15 cellular contexts compared by ENCODE assay signal in the genomic region with DNA sequence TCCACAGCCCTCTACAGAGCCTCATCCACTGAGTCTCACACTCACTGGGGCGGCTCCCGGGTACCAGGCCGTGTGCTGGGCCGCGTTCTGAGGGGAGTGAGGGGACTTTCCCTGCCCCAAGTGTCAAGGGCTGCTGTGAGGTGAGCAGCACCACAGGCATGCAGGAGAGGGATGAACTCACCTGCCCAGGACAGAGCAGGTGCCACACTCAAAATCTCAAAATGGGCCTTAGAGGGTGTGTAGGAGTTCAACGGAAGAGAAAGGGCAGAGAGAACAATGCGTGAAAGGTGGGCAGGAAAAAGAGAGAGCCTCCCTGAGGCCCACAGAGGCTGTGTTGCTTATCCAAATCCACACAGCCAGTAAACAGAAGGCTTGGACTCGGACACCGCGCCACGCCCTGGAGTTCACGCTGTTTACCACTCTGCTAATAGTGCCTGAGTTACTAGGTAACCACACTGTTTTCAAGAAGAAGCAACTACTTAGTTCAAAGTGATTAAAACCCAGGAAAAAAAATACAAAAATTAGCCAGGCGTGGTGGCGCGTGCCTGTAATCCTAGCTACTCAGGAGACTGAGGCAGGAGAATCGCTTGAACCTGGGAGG. TPM values are rescaled to one million over a fixed set of nuclear protein-coding genes. Genes with fewer than 3 reads are reported as not detected.
DNase-seq lines count a peak whose midpoint lies in the region; FAIRE-seq and TF ChIP-seq lines count a peak whose summit lies in the region.
"Had no signal": no experiment of that assay in that cellular context is flagged by ENCODE, and none has a peak within 500 bp of the region (broad histone marks: within the 10 kb centered on the region; RNA-seq: fewer than 3 reads in every experiment).

No MANE protein-coding gene starts in this region.

- H3K4me3 Mint-ChIP-seq in CD14-positive monocyte (no peak overlapping the region), neural crest cell (no peak overlapping the region)
- H3K4me3 Mint-ChIP-seq: CD4-positive, alpha-beta T cell had no signal

- H3K4me1 Mint-ChIP-seq in CD14-positive monocyte, result peaks cover under 1% of the 10 kb centered on the region
- no peaks in the 10 kb centered on the region for H3K4me1 Mint-ChIP-seq in neural crest cell

- H3K4me3 ChIP-seq in hepatocyte (no peak overlapping the region), small intestine (ENCODE audit: low read depth in 1 of 2, low read length in 2 of 2) (no peak overlapping the region)
- H3K4me3 ChIP-seq: BLaER1 treated with 17β-estradiol and CSF1 and Interleukin-3, amounts not matched to agents 10 nM and 100 nM had no signal

- peak; percentile 11 for DNase-seq in CD14-positive monocyte (ENCODE audit: low spot score)
- DNase-seq in hepatocyte (ENCODE audit: low spot score), result peak; percentile 27
- DNase-seq in neural crest cell (ENCODE audit: low read depth, low spot score), result no peak
- peak; percentile 10 for DNase-seq in small intestine
- DNase-seq in HUDEP-2 (lab: John Stamatoyannopoulos, UW; ENCODE audit: unreplicated experiment in 76 of 76), result no peak
- no peak for DNase-seq in midbrain (lab: John Stamatoyannopoulos, UW)
- no peak for DNase-seq in stimulated activated CD4-positive, alpha-beta T cell treated with anti-CD3 and anti-CD28 coated beads, Interleukin-15, amount 100 ng/mL, for 24 hours
- DNase-seq: ACHN; Calu3; CD4-positive, alpha-beta T cell; DMS 273 treated with DMSO at 0.1 percent for 48 hours; HCEC 1CT had no signal

- no peak for TF ChIP-seq CTCF in CD14-positive monocyte (IDR thresholded peaks at IDR 0.05)
- TF ChIP-seq CTCF in hepatocyte (IDR thresholded peaks at IDR 0.05; ENCODE audit: poor library complexity), result no peak
- TF ChIP-seq CTCF in neural crest cell (conservative IDR thresholded peaks at IDR 0.05), result no peak

- H3K79me2 ChIP-seq in hepatocyte, result no peaks in the 10 kb centered on the region

- H3K27me3 Mint-ChIP-seq in CD14-positive monocyte (ENCODE audit: low read depth in 3 of 3) (peaks cover 0 to 5% (median 3%) of the 10 kb centered on the region in 3 donors), neural crest cell (ENCODE audit: low read depth) (no peaks in the 10 kb centered on the region)

- H3K4me1 ChIP-seq in hepatocyte (ENCODE audit: insufficient read depth) (no peaks in the 10 kb centered on the region), small intestine (ENCODE audit: control insufficient read depth in 2 of 2, insufficient read depth in 1 of 2, low read depth in 1 of 2, low read length in 1 of 2) (no peaks in the 10 kb centered on the region)

- H3K9me2 ChIP-seq in hepatocyte (replicated peaks; ENCODE audit: insufficient read depth), result no peaks in the 10 kb centered on the region

- FAIRE-seq in small intestine (lab: Jason Lieb, UNC), result no peak

- H3K27ac ChIP-seq in hepatocyte, result no peak overlapping the region
- no peak overlapping the region for H3K27ac ChIP-seq in small intestine (ENCODE audit: low read depth in 1 of 2, low read length in 1 of 2)
- H3K27ac ChIP-seq: BLaER1 treated with 17β-estradiol and CSF1 and Interleukin-3, amounts not matched to agents 10 nM and 100 nM had no signal

- H3K27me3 ChIP-seq in hepatocyte (no peaks in the 10 kb centered on the region), small intestine (ENCODE audit: control insufficient read depth in 2 of 2, insufficient read depth in 2 of 2, low read length in 2 of 2) (no peaks in the 10 kb centered on the region)
- H3K27me3 ChIP-seq: BLaER1 treated with 17β-estradiol and CSF1 and Interleukin-3, amounts not matched to agents 10 nM and 100 nM had no signal

- H3K9me3 Mint-ChIP-seq in CD14-positive monocyte, result peaks cover 0 to 3% (median 0%) of the 10 kb centered on the region in 7 donors
- H3K9me3 Mint-ChIP-seq in neural crest cell, result peaks cover 5% of the 10 kb centered on the region
- H3K9me3 Mint-ChIP-seq: CD4-positive, alpha-beta T cell had no signal

- H3K9me3 ChIP-seq in hepatocyte (ENCODE audit: low read depth) (no peaks in the 10 kb centered on the region), small intestine (ENCODE audit: control insufficient read depth, low read depth) (no peaks in the 10 kb centered on the region)
- H3K9me3 ChIP-seq: BLaER1 treated with 17β-estradiol and CSF1 and Interleukin-3, amounts not matched to agents 10 nM and 100 nM had no signal

- no peaks in the 10 kb centered on the region for H4K20me1 ChIP-seq in hepatocyte (ENCODE audit: insufficient read depth, poor library complexity, severe bottlenecking)
- H4K20me1 ChIP-seq: BLaER1 treated with 17β-estradiol and CSF1 and Interleukin-3, amounts not matched to agents 10 nM and 100 nM had no signal

- H3K36me3 ChIP-seq in hepatocyte (replicated peaks; ENCODE audit: insufficient read depth, low read depth) (no peaks in the 10 kb centered on the region), small intestine (ENCODE audit: control insufficient read depth in 2 of 2, insufficient read depth in 2 of 2, low read length in 2 of 2) (no peaks in the 10 kb centered on the region)
- H3K36me3 ChIP-seq: BLaER1 treated with 17β-estradiol and CSF1 and Interleukin-3, amounts not matched to agents 10 nM and 100 nM had no signal

- intact Hi-C loops in CD14-positive monocyte (cut with micrococcal nuclease), result no loop called here

- 83% methylated on average over 16 of the region's 16 CpGs for WGBS in hepatocyte (ENCODE audit: low lambda C conversion rate, missing lambda C conversion rate)
- WGBS in small intestine, 3 donors, result 45 to 75% (median 55%) methylated on average over 16 of the region's 16 CpGs

- H3K4me2 ChIP-seq in hepatocyte, result no peak overlapping the region
- H3K4me2 ChIP-seq: BLaER1 treated with 17β-estradiol and CSF1 and Interleukin-3, amounts not matched to agents 10 nM and 100 nM had no signal

- H3K36me3 Mint-ChIP-seq in CD14-positive monocyte (no peaks in the 10 kb centered on the region), neural crest cell (ENCODE audit: low read depth) (peaks cover 8% of the 10 kb centered on the region)

- H3K27ac Mint-ChIP-seq in CD14-positive monocyte, result no peak overlapping the region
- peak overlapping the region; percentile 16 for H3K27ac Mint-ChIP-seq in neural crest cell (ENCODE audit: unreplicated experiment)
- H3K27ac Mint-ChIP-seq: CD4-positive, alpha-beta T cell had no signal

- H2AFZ ChIP-seq in hepatocyte, result no peak overlapping the region

RNA-seq across cellular contexts. Expression of gene TSPAN11, which starts 32.7 kb away (rescaled TPM):
- not detected for polyA plus RNA-seq in CD14-positive monocyte
- 7.5 and 9.6 TPM in 2 replicates for total RNA-seq in hepatocyte
- polyA plus RNA-seq in hepatocyte, result 3.3 and 5.2 TPM in 2 replicates
- 18.3 and 21.4 TPM in 2 replicates for total RNA-seq in neural crest cell
- polyA plus RNA-seq in small intestine, result 1 to 10 TPM in 1 of 3 donors, under 1 TPM in 1, not detected in 1; 0.54 to 3.9 TPM
- total RNA-seq: A172; Calu3; CD4-positive, alpha-beta T cell; Daoy had no signal

Comparison
In these comparisons a context has a peak if more than half of its experiments do, and no peak if none do; other contexts are left out.
1. DNase-seq: peak in CD14-positive monocyte (single experiment), hepatocyte (single experiment) and small intestine (single experiment); none in neural crest cell (single experiment), HUDEP-2 (0 of 76), midbrain (single experiment) and stimulated activated CD4-positive, alpha-beta T cell treated with anti-CD3 and anti-CD28 coated beads, Interleukin-15, amount 100 ng/mL, for 24 hours (single experiment).